8 cellular contexts compared by ENCODE assay signal in genomic region chr9:134642385-134643181, GRCh38. TPM values are rescaled to one million over a fixed set of nuclear protein-coding genes. Genes with fewer than 3 reads are reported as not detected.
DNase-seq lines count a peak whose midpoint lies in the region; ATAC-seq and TF ChIP-seq lines count a peak whose summit lies in the region.
"Had no signal": no experiment of that assay in that cellular context is flagged by ENCODE, and none has a peak within 500 bp of the region (broad histone marks: within the 10 kb centered on the region; RNA-seq: fewer than 3 reads in every experiment).

No MANE protein-coding gene starts in this region.

- H3K27ac ChIP-seq in HUES64 (ENCODE audit: low read depth, low read length) (no peak overlapping the region), lower lobe of right lung (peak overlapping the region; percentile 80), tibial artery (peak overlapping the region; percentile 96 to 98)

- DNase-seq in dedifferentiated amniotic fluid mesenchymal stem cell (ENCODE audit: extremely low spot score): peak; percentile 49
- no peak for DNase-seq in lower lobe of right lung
- peak; percentile 79 to 89 for DNase-seq in tibial artery
- DNase-seq in occipital lobe (lab: John Stamatoyannopoulos, UW): no peak
- DNase-seq in HPDE6-E6E7 (ENCODE audit: extremely low spot score): no peak
- DNase-seq: activated CD8-positive, alpha-beta T cell treated with anti-CD3 and anti-CD28 coated beads, Interleukin-2, amount 10 ng/mL, durations not matched to agents 7 days and 5 days had no signal

- H3K9ac ChIP-seq in HUES64 (ENCODE audit: low read depth, low read length): no peak overlapping the region

- peak; percentile 10 for TF ChIP-seq CTCF in lower lobe of right lung (IDR thresholded peaks at IDR 0.05)
- peak in 1 of 2 experiments; percentile 13 for TF ChIP-seq CTCF in tibial artery (IDR thresholded peaks at IDR 0.05)

- no peaks in the 10 kb centered on the region for H3K9me3 ChIP-seq in HUES64 (ENCODE audit: insufficient read depth, low read depth, low read length)
- no peaks in the 10 kb centered on the region for H3K9me3 ChIP-seq in lower lobe of right lung
- H3K9me3 ChIP-seq in tibial artery: no peaks in the 10 kb centered on the region

- no peaks in the 10 kb centered on the region for H3K36me3 ChIP-seq in HUES64 (ENCODE audit: insufficient read depth, low read length)
- no peaks in the 10 kb centered on the region for H3K36me3 ChIP-seq in lower lobe of right lung
- H3K36me3 ChIP-seq in tibial artery: no peaks in the 10 kb centered on the region

- H3K4me1 ChIP-seq in HUES64 (ENCODE audit: insufficient read depth, low read length): peaks cover 13% of the 10 kb centered on the region; the same call in 1 of the 2 replicates
- peaks cover 28% of the 10 kb centered on the region for H3K4me1 ChIP-seq in lower lobe of right lung
- peaks cover 0 to 56% (median 39%) of the 10 kb centered on the region in 4 donors for H3K4me1 ChIP-seq in tibial artery

- peaks cover 15% of the 10 kb centered on the region for H3K27me3 ChIP-seq in HUES64 (ENCODE audit: insufficient read depth, low read length)
- H3K27me3 ChIP-seq in lower lobe of right lung (ENCODE audit: low read depth): peaks cover 21% of the 10 kb centered on the region
- no peaks in the 10 kb centered on the region for H3K27me3 ChIP-seq in tibial artery

- WGBS in HUES64: under 1% methylated on average over 37 of the region's 37 CpGs

- H3K4me3 ChIP-seq in HUES64 (ENCODE audit: low read length) (peak overlapping the region; percentile 71), lower lobe of right lung (peak overlapping the region; percentile 56), tibial artery (peak overlapping the region; percentile 82 to 91)

- ATAC-seq in lower lobe of right lung (peak; percentile 18 to 34), GM21423 (IDR thresholded peaks at IDR 0.05; ENCODE audit: unreplicated experiment) (no peak)

- intact Hi-C loops in lower lobe of right lung (cut with DNase I) (no loop called here), tibial artery (cut with DNase I; ENCODE audit: low total_unique reads) (loop anchor here (5.0 to 10.0 kb wide), 2 partner anchors 190 to 468 kb away; no protein-coding TSS in a partner anchor)

RNA-seq across cellular contexts. Expression of gene COL5A1, which starts 1.0 kb away (rescaled TPM):
- 9.6 TPM for polyA plus RNA-seq in HUES64 (2013, experiment 1 of 2)
- polyA plus RNA-seq in HUES64 (2013, experiment 2 of 2): 11.1 TPM
- total RNA-seq in lower lobe of right lung (29.0 TPM), occipital lobe (4.5 TPM)

Comparison
In these comparisons a context has a peak if more than half of its experiments do, and no peak if none do; other contexts are left out.
1. DNase-seq: peak in dedifferentiated amniotic fluid mesenchymal stem cell (single experiment) and tibial artery (2 of 2); none in lower lobe of right lung (single experiment), occipital lobe (single experiment) and HPDE6-E6E7 (single experiment).
2. Peak in every context shown above with its lines, with median percentiles within 50 percentile points of each other: H3K4me3 ChIP-seq.